Comparison of ENCODE assay signal across 7 cellular contexts in genomic region chr9:136438909-136439549, GRCh38. TPM values are rescaled to one million over a fixed set of nuclear protein-coding genes. Genes with fewer than 3 reads are reported as not detected.
DNase-seq lines count a peak whose midpoint lies in the region; ATAC-seq and TF ChIP-seq lines count a peak whose summit lies in the region.

No MANE protein-coding gene starts in this region.

- H3K27me3 Mint-ChIP-seq in glutamatergic neuron (ENCODE audit: unreplicated experiment), result peaks cover 16% of the 10 kb centered on the region

- H3K27ac Mint-ChIP-seq in glutamatergic neuron (ENCODE audit: unreplicated experiment), result no peak overlapping the region

- no peaks in the 10 kb centered on the region for H3K36me3 Mint-ChIP-seq in glutamatergic neuron (ENCODE audit: unreplicated experiment)

- H3K4me3 Mint-ChIP-seq in glutamatergic neuron (ENCODE audit: unreplicated experiment), result peak overlapping the region; percentile 89

- peak; percentile 25 for ATAC-seq in GM18519 (IDR thresholded peaks at IDR 0.05; ENCODE audit: low FRiP score, unreplicated experiment)
- ATAC-seq in HG02642 (IDR thresholded peaks at IDR 0.05; ENCODE audit: poor library complexity, unreplicated experiment), result peak; percentile 41

- peaks cover 13% of the 10 kb centered on the region for H3K9me3 Mint-ChIP-seq in glutamatergic neuron (ENCODE audit: unreplicated experiment)

- TF ChIP-seq CTCF in glutamatergic neuron (IDR thresholded peaks at IDR 0.05; ENCODE audit: partially characterized antibody, unreplicated experiment), result no peak

- H3K4me1 Mint-ChIP-seq in glutamatergic neuron (ENCODE audit: low read depth, unreplicated experiment), result peaks cover 14% of the 10 kb centered on the region

- DNase-seq in OCI-M1 (lab: John Stamatoyannopoulos, UW) (peak; percentile 47), glutamatergic neuron (peak; percentile 64), retina (peak; percentile 63), middle frontal gyrus (ENCODE audit: extremely low spot score, low spot score) (no peak)
- peak; percentile 39 for DNase-seq in activated effector memory CD4-positive, alpha-beta T cell treated with Interleukin-2 at 50 U/mL for 16 hours

RNA-seq across cellular contexts. Expression of gene INPP5E, which starts 0.6 kb away (rescaled TPM):
- 35.2 TPM for total RNA-seq in glutamatergic neuron (ENCODE audit: unreplicated experiment)

RNA-seq across cellular contexts. Expression of gene PMPCA, which starts 28.6 kb away (rescaled TPM):
- 69.0 TPM for total RNA-seq in glutamatergic neuron (ENCODE audit: unreplicated experiment)

RNA-seq across cellular contexts. Expression of gene ENTR1, which starts 28.6 kb away (rescaled TPM):
- total RNA-seq in glutamatergic neuron (ENCODE audit: unreplicated experiment), result 61.2 TPM

RNA-seq across cellular contexts. Expression of gene SNAPC4, which starts 39.1 kb away (rescaled TPM):
- total RNA-seq in glutamatergic neuron (ENCODE audit: unreplicated experiment), result 22.9 TPM

RNA-seq across cellular contexts. Expression of gene SEC16A, which starts 43.8 kb away (rescaled TPM):
- total RNA-seq in glutamatergic neuron (ENCODE audit: unreplicated experiment), result 74.3 TPM
